Comparison of ENCODE assay signal across 5 cellular contexts in genomic region chr4:139468756-139469155, GRCh38. TPM values are rescaled to one million over a fixed set of nuclear protein-coding genes. Genes with fewer than 3 reads are reported as not detected.
DNase-seq lines count a peak whose midpoint lies in the region; ATAC-seq, FAIRE-seq and TF ChIP-seq lines count a peak whose summit lies in the region.
"Not testable (repeated sequence)": the region's sequence is repeated elsewhere in the genome, so short reads cannot be mapped to it uniquely, and the experiment has no call there.

No MANE protein-coding gene starts in this region.

- peak overlapping the region; percentile 9 for H3K27ac Mint-ChIP-seq in Caco-2 (ENCODE audit: unreplicated experiment)
- not testable (repeated sequence) for H3K27ac Mint-ChIP-seq in endodermal cell

- not testable (repeated sequence) for H3K36me3 ChIP-seq in Caco-2 (ENCODE audit: control insufficient read depth, insufficient read depth, low read length); HCT116 (ENCODE audit: control insufficient read depth in 1 of 2, insufficient read depth in 2 of 2, low read length in 2 of 2); K562 (ENCODE audit: control insufficient read depth, insufficient read depth, low read length)
- H3K36me3 ChIP-seq in HEK293 (ENCODE audit: control insufficient read depth in 2 of 2, insufficient read depth in 1 of 2, low read length in 2 of 2) (peaks cover 0 to 15% of the 10 kb centered on the region in 2 experiments; a peak in 1 of 3 replicates), endodermal cell (ENCODE audit: control insufficient read depth, insufficient read depth, low read length) (peaks cover 14% of the 10 kb centered on the region)

- FAIRE-seq in K562 (lab: Jason Lieb, UNC): not testable (repeated sequence)

- H3K9me3 Mint-ChIP-seq in Caco-2 (ENCODE audit: unreplicated experiment): peaks cover 18% of the 10 kb centered on the region
- peaks cover 47% of the 10 kb centered on the region for H3K9me3 Mint-ChIP-seq in endodermal cell

- not testable (repeated sequence) for H3K27ac ChIP-seq in HCT116 (ENCODE audit: low read depth, low read length); HEK293 (ENCODE audit: extremely low read depth, low read depth, low read length); K562 (ENCODE audit: extremely low read depth, low read depth, low read length); endodermal cell (ENCODE audit: low read depth, low read length)

- not testable (repeated sequence) for TF ChIP-seq EP300 in K562 (IDR thresholded peaks at IDR 0.05; ENCODE audit: low read length)

- H3K9me2 ChIP-seq in HCT116 (ENCODE audit: insufficient read depth): not testable (repeated sequence)

- not testable (repeated sequence) for BruUV-seq in Caco-2 (replicated peaks; lab: Mats Ljungman, UMichigan); HCT116 (replicated peaks; lab: Mats Ljungman, UMichigan); K562 (replicated peaks; lab: Mats Ljungman, UMichigan)

- RAD21 ChIA-PET in HCT116 (lab: Charles Lee; ENCODE audit: low non-redundant PET in 1 of 2, low total read pairs in 2 of 2, uncharacterized antibody in 2 of 2, unreplicated experiment in 2 of 2): not testable (repeated sequence)

- H3K4me3 ChIP-seq in Caco-2 (ENCODE audit: low read depth, low read length); HCT116 (replicated peaks in 1 of 2; ENCODE audit: low read depth in 1 of 2, low read length in 2 of 2); HEK293 (ENCODE audit: low read depth, low read length); K562: not testable (repeated sequence)
- H3K4me3 ChIP-seq in endodermal cell (ENCODE audit: low read length): peak overlapping the region; percentile 61

- not testable (repeated sequence) for H3K9me1 ChIP-seq in K562 (ENCODE audit: control insufficient read depth, insufficient read depth, low read length)

- H3K4me1 ChIP-seq in Caco-2: peaks cover 12% of the 10 kb centered on the region
- not testable (repeated sequence) for H3K4me1 ChIP-seq in HCT116 (ENCODE audit: control insufficient read depth in 1 of 2, insufficient read depth in 2 of 2, low read length in 2 of 2); HEK293 (ENCODE audit: control insufficient read depth, insufficient read depth, low read length); K562 (replicated peaks in 1 of 2; ENCODE audit: control insufficient read depth in 2 of 2, insufficient read depth in 2 of 2, low read length in 2 of 2); endodermal cell (ENCODE audit: control insufficient read depth, insufficient read depth, low read length)

- POLR2A ChIA-PET in Caco-2 (lab: Charles Lee); HCT116 (lab: Charles Lee); HEK293 (lab: Yijun Ruan, JAX); K562 (lab: Yijun Ruan, JAX): not testable (repeated sequence)

- peaks cover 15% of the 10 kb centered on the region for H3K36me3 Mint-ChIP-seq in Caco-2 (ENCODE audit: insufficient read depth, unreplicated experiment)
- peaks cover 50% of the 10 kb centered on the region for H3K36me3 Mint-ChIP-seq in endodermal cell (ENCODE audit: low read depth)

- not testable (repeated sequence) for H3K27me3 Mint-ChIP-seq in Caco-2 (ENCODE audit: insufficient read depth, unreplicated experiment); endodermal cell (ENCODE audit: insufficient read depth)

- ATAC-seq in HCT116, K562: not testable (repeated sequence)

- H4K20me1 ChIP-seq in HCT116 (ENCODE audit: insufficient read depth); K562 (replicated peaks; ENCODE audit: control insufficient read depth, insufficient read depth, low read length): not testable (repeated sequence)

- not testable (repeated sequence) for H3K9ac ChIP-seq in HCT116 (ENCODE audit: low read length); K562 (ENCODE audit: insufficient read depth in 1 of 2, low read depth in 2 of 2, low read length in 2 of 2); endodermal cell (ENCODE audit: extremely low read depth, low read length, poor library complexity, severe bottlenecking)

- not testable (repeated sequence) for H2AFZ ChIP-seq in HCT116 (ENCODE audit: low read depth, low read length, poor library complexity, severe bottlenecking); K562 (ENCODE audit: low read depth, low read length)

- TF ChIP-seq CTCF in Caco-2 (IDR thresholded peaks at IDR 0.05; ENCODE audit: insufficient read depth in 1 of 2, low read depth in 1 of 2, low read length in 1 of 2, severe bottlenecking in 1 of 2, unreplicated experiment in 1 of 2); HCT116 (IDR thresholded peaks at IDR 0.05 in 2 of 3, conservative IDR thresholded peaks at IDR 0.05 in 1 of 3; ENCODE audit: borderline replicate concordance in 1 of 3, insufficient read depth in 1 of 3, low read depth in 2 of 3, low read length in 2 of 3); HEK293 (tag by site-specific recombination; IDR thresholded peaks at IDR 0.05); K562 (IDR thresholded peaks at IDR 0.05 in 2 of 3, conservative IDR thresholded peaks at IDR 0.05 in 1 of 3; ENCODE audit: insufficient read depth in 2 of 3, low read depth in 1 of 3, low read length in 3 of 3); endodermal cell (conservative IDR thresholded peaks at IDR 0.05): not testable (repeated sequence)

- DNase-seq in Caco-2; HCT116 (ENCODE audit: low read depth, low spot score); K562 (ENCODE audit: extremely low read depth in 1 of 4, low spot score in 3 of 4); endodermal cell: not testable (repeated sequence)

- H3K4me2 ChIP-seq in HCT116 (ENCODE audit: low read length); K562 (ENCODE audit: insufficient read depth, low read length): not testable (repeated sequence)

- H3K9me3 ChIP-seq in Caco-2: peaks cover 13% of the 10 kb centered on the region
- H3K9me3 ChIP-seq in HCT116 (ENCODE audit: control insufficient read depth in 1 of 2, insufficient read depth in 1 of 2, low read depth in 1 of 2, low read length in 2 of 2); HEK293 (ENCODE audit: control insufficient read depth, insufficient read depth, low read depth, low read length); K562 (replicated peaks; ENCODE audit: control insufficient read depth, insufficient read depth, low read depth, low read length): not testable (repeated sequence)
- H3K9me3 ChIP-seq in endodermal cell (ENCODE audit: control insufficient read depth, low read length): peaks cover 46% of the 10 kb centered on the region

- intact Hi-C loops in Caco-2 (cut with micrococcal nuclease; ENCODE audit: unreplicated experiment); HCT116 (cut with micrococcal nuclease); K562 (cut with micrococcal nuclease): not testable (repeated sequence)

- H3K79me2 ChIP-seq in HCT116 (ENCODE audit: insufficient read depth, low read length): peaks cover 43% of the 10 kb centered on the region
- not testable (repeated sequence) for H3K79me2 ChIP-seq in K562 (ENCODE audit: control insufficient read depth, insufficient read depth, low read length)

- H3K4me1 Mint-ChIP-seq in Caco-2 (ENCODE audit: low read depth, unreplicated experiment) (peaks cover 17% of the 10 kb centered on the region), endodermal cell (peaks cover 12% of the 10 kb centered on the region)

- TF ChIP-seq RAD21 in HCT116 (IDR thresholded peaks at IDR 0.05; ENCODE audit: low read depth); K562 (CRISPR knock-in tag; conservative IDR thresholded peaks at IDR 0.05 in 1 of 2, IDR thresholded peaks at IDR 0.05 in 1 of 2): not testable (repeated sequence)

- in situ Hi-C loops in K562 (cut with MboI): not testable (repeated sequence)

- not testable (repeated sequence) for TF ChIP-seq POLR2A in HCT116 (IDR thresholded peaks at IDR 0.05; ENCODE audit: borderline replicate concordance, extremely low read depth, insufficient read depth, insufficient read length); K562 (conservative IDR thresholded peaks at IDR 0.05)

- CTCF ChIA-PET in Caco-2 (lab: Charles Lee); HCT116 (lab: Charles Lee); K562 (lab: Yijun Ruan, JAX; ENCODE audit: low intra/inter-chr PET ratio): not testable (repeated sequence)
- CTCF ChIA-PET in HEK293 (lab: Yijun Ruan, JAX): interaction anchor here (0.6 kb wide), 1 partner anchor 137 kb away, joined by 3 read pairs; no protein-coding TSS in a partner anchor

- not testable (repeated sequence) for H3K27me3 ChIP-seq in Caco-2 (replicated peaks; ENCODE audit: control insufficient read depth, insufficient read depth, low read length); HCT116 (ENCODE audit: insufficient read depth, low read length); K562 (ENCODE audit: control insufficient read depth in 2 of 2, insufficient read depth in 2 of 2, low read length in 2 of 2); endodermal cell (ENCODE audit: control insufficient read depth, insufficient read depth, low read length, poor library complexity, severe bottlenecking)

- H3K4me3 Mint-ChIP-seq in Caco-2 (ENCODE audit: unreplicated experiment); endodermal cell: not testable (repeated sequence)

RNA-seq across cellular contexts. Expression of gene RAB33B, which starts 14.8 kb away (rescaled TPM):
- 8.8 and 10.1 TPM in 2 replicates for total RNA-seq in Caco-2 (2022)
- total RNA-seq in HCT116 (2021; ENCODE audit: unreplicated experiment): 5.4 TPM
- 2.3 and 2.5 TPM in 2 replicates for polyA plus RNA-seq in HCT116 (2012)
- total RNA-seq in K562 (2011; cell fraction: chromatin; rRNA removed; ENCODE audit: low replicate concordance): 4.0 and 4.8 TPM in 2 replicates
- 3.7 TPM in 2 replicates for total RNA-seq in K562 (2011; cell fraction: nucleolus; rRNA removed)
- 3.2 and 7.4 TPM in 2 replicates for total RNA-seq in K562 (2011; cell fraction: nucleoplasm; rRNA removed)
- 2.3 and 3.0 TPM in 2 replicates for total RNA-seq in K562 (2014; rRNA removed)
- total RNA-seq in K562 (2014; rRNA removed; fragmentation: Illumina TruSeq; extraction: Trizol): 3.7 and 3.9 TPM in 2 replicates
- 2.6 and 3.5 TPM in 2 replicates for total RNA-seq in K562 (2015; rRNA removed; fragmentation: Illumina TruSeq; extraction: Trizol)
- 2.6 and 2.7 TPM in 2 replicates for total RNA-seq in K562 (2021)
- polyA plus RNA-seq in K562 (2011; rRNA removed): 3.7 and 4.0 TPM in 2 replicates
- polyA plus RNA-seq in K562 (2011; cell fraction: cytosol; rRNA removed): 1.1 and 3.1 TPM in 2 replicates
- 1.8 and 2.5 TPM in 2 replicates for polyA plus RNA-seq in K562 (2011; cell fraction: nucleus; rRNA removed)
- polyA plus RNA-seq in K562 (2012): 1.8 and 2.9 TPM in 2 replicates
- 2.6 and 3.5 TPM in 2 replicates for polyA plus RNA-seq in K562 (2014; fragmentation: Illumina TruSeq; extraction: Trizol)
- polyA plus RNA-seq in K562 (2014; fragmentation: Nextera tagmentation; extraction: Ambion mirVana): 1 to 10 TPM; 1.8 to 3.3 TPM
- polyA plus RNA-seq in K562 (2014; rRNA removed): 1.7 and 2.6 TPM in 2 replicates
- 5.1 and 6.8 TPM in 2 replicates for polyA minus RNA-seq in K562 (2011; rRNA and poly(A)+ RNA removed)
- polyA minus RNA-seq in K562 (2011; cell fraction: cytosol; rRNA and poly(A)+ RNA removed): 2.4 and 3.0 TPM in 2 replicates
- polyA minus RNA-seq in K562 (2011; cell fraction: nucleus; rRNA and poly(A)+ RNA removed): 1.1 and 2.9 TPM in 2 replicates
- total RNA-seq in endodermal cell: 10 to 100 TPM in 1 of 2 donors, 1 to 10 TPM in 1; 8.7 to 11.4 TPM
- 6.3 TPM for polyA plus RNA-seq in endodermal cell (2013, experiment 1 of 2)
- polyA plus RNA-seq in endodermal cell (2013, experiment 2 of 2): 6.0 TPM
